In the genomic region with DNA sequence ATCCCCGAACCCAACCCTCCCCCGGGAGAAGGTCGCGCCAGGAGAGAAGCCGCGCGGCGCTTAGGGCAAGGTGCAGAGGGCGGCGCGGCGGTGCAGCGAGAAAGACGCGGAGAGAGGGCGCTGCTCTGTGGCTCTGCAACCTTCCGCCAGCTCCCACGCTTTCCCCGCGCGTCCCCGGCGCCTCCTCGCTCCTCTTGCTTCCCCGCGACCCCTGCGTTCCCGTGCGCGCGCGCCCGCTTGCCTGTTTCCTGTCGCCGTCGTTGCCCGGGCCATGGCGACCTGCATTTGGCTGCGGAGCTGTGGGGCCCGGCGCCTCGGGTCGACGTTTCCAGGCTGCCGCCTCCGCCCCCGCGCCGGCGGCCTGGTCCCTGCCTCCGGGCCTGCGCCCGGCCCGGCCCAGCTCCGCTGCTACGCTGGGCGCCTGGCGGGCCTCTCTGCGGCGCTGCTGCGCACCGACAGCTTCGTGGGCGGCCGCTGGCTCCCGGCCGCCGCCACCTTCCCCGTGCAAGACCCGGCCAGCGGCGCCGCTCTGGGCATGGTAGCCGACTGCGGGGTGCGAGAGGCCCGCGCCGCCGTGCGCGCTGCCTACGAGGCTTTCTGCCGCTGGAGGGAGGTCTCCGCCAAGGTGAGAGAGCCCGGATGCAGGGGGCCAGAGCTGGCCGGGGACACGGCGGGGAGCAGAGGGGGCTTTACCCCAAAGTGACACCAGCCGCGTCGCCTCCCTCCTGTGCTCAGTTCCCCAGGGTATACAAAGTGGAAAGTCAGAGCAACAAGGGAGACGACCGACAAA, we compare ENCODE assay signal across 8 cellular contexts. TPM values are rescaled to one million over a fixed set of nuclear protein-coding genes. Genes with fewer than 3 reads are reported as not detected.
A peak's percentile ranks its signal among the peaks of the same experiment; 100 is the strongest.
DNase-seq lines count a peak whose midpoint lies in the region; ATAC-seq and TF ChIP-seq lines count a peak whose summit lies in the region.

TSS of gene ALDH5A1 (plus strand) at position 244 of the 790 bp plus-strand sequence. CDS start at position 272, 28 bp downstream.

- H3K27me3 ChIP-seq in Peyer's patch (no peaks in the 10 kb centered on the region), neural progenitor cell (peaks cover 36% of the 10 kb centered on the region), stomach smooth muscle (ENCODE audit: control insufficient read depth in 1 of 2, insufficient read depth in 2 of 2, low read length in 2 of 2) (no peaks in the 10 kb centered on the region)

- H3K4me3 ChIP-seq in Peyer's patch (peak within 1 kb of the TSS; percentile 52 to 73 (median 68)), fibroblast of the aortic adventitia (ENCODE audit: low read depth, low read length) (peak within 1 kb of the TSS; percentile 56), neural progenitor cell (peak within 1 kb of the TSS; percentile 61), stomach smooth muscle (ENCODE audit: low read length in 2 of 2) (peak within 1 kb of the TSS; percentile 83 to 89)

- peak within 1 kb of the TSS; percentile 64 to 88 (median 68) for H3K27ac ChIP-seq in Peyer's patch
- H3K27ac ChIP-seq in neural progenitor cell = no peak within 1 kb of the TSS
- H3K27ac ChIP-seq in stomach smooth muscle (ENCODE audit: low read length) = peak within 1 kb of the TSS; percentile 69

- DNase-seq in D341Med (ENCODE audit: low spot score) (peak; percentile 87), HT-29 (ENCODE audit: low spot score) (peak; percentile 48), Peyer's patch (peak; percentile 81 to 90 (median 86)), fibroblast of the aortic adventitia (ENCODE audit: low read depth) (peak; percentile 7), neural progenitor cell (ENCODE audit: low spot score) (peak; percentile 88)
- peak; percentile 63 to 67 for DNase-seq in activated T-helper 1 cell treated with anti-CD3 and anti-CD28 coated beads, Interleukin-2, amount 50 U/mL, for 16 hours (ENCODE audit: low read depth in 1 of 2, low spot score in 1 of 2)

- no peaks in the 10 kb centered on the region for H3K79me2 ChIP-seq in neural progenitor cell (ENCODE audit: low read depth)

- H3K4me1 Mint-ChIP-seq in neural progenitor cell = peaks cover 14% of the 10 kb centered on the region

- peaks cover 6% of the 10 kb centered on the region for H3K9me3 Mint-ChIP-seq in neural progenitor cell

- H3K9me3 ChIP-seq in Peyer's patch = no peaks in the 10 kb centered on the region
- no peaks in the 10 kb centered on the region for H3K9me3 ChIP-seq in neural progenitor cell (ENCODE audit: low read depth)
- H3K9me3 ChIP-seq in stomach smooth muscle (ENCODE audit: control insufficient read depth in 2 of 2, low read length in 2 of 2) = no peaks in the 10 kb centered on the region

- H3K9ac ChIP-seq in neural progenitor cell (peak within 1 kb of the TSS; percentile 64), stomach smooth muscle (ENCODE audit: low read length in 2 of 2) (peak within 1 kb of the TSS; percentile 79)

- peaks cover 9% of the 10 kb centered on the region for H3K27me3 Mint-ChIP-seq in neural progenitor cell (ENCODE audit: insufficient read depth, low read depth)

- peak within 1 kb of the TSS; percentile 87 for H3K4me3 Mint-ChIP-seq in neural progenitor cell

- H2AFZ ChIP-seq in neural progenitor cell (replicated peaks) = peak within 1 kb of the TSS; percentile 93

- H4K20me1 ChIP-seq in neural progenitor cell (ENCODE audit: low read depth) = peaks cover 4% of the 10 kb centered on the region

- no peaks in the 10 kb centered on the region for H3K36me3 ChIP-seq in Peyer's patch
- H3K36me3 ChIP-seq in neural progenitor cell = no peaks in the 10 kb centered on the region
- peaks cover 0 to 4% of the 10 kb centered on the region in 2 donors for H3K36me3 ChIP-seq in stomach smooth muscle (ENCODE audit: control insufficient read depth in 2 of 2, insufficient read depth in 2 of 2, low read length in 2 of 2)

- peak within 1 kb of the TSS; percentile 65 for H3K27ac Mint-ChIP-seq in neural progenitor cell

- H3K36me3 Mint-ChIP-seq in neural progenitor cell = peaks cover 17% of the 10 kb centered on the region

- peak in 1 of 2 donors; percentile 36 for TF ChIP-seq POLR2A in Peyer's patch (IDR thresholded peaks at IDR 0.05)

- H3F3A ChIP-seq in neural progenitor cell (ENCODE audit: low read depth) = peaks cover 34% of the 10 kb centered on the region

- H3K4me1 ChIP-seq in Peyer's patch = peaks cover 0 to 12% (median 4%) of the 10 kb centered on the region in 4 donors
- no peaks in the 10 kb centered on the region for H3K4me1 ChIP-seq in neural progenitor cell
- H3K4me1 ChIP-seq in stomach smooth muscle (ENCODE audit: control insufficient read depth, insufficient read depth, low read length) = peaks cover 18% of the 10 kb centered on the region

- peak within 1 kb of the TSS; percentile 97 for H3K4me2 ChIP-seq in neural progenitor cell

- peak; percentile 66 for ATAC-seq in GM19467 (IDR thresholded peaks at IDR 0.05; ENCODE audit: unreplicated experiment)

- TF ChIP-seq CTCF in Peyer's patch (IDR thresholded peaks at IDR 0.05) (peak in 4 of 6 experiments; percentile 7 to 30 (median 11)), fibroblast of the aortic adventitia (IDR thresholded peaks at IDR 0.05; ENCODE audit: insufficient read depth, low read length) (no peak), neural progenitor cell (IDR thresholded peaks at IDR 0.05) (peak; percentile 29)

RNA-seq across cellular contexts. Expression of gene ALDH5A1, which starts in this region (rescaled TPM):
- 2.3 and 3.8 TPM in 2 replicates for total RNA-seq in HT-29 (2014; rRNA removed; shearing (Covaris generic))
- 10 to 100 TPM in 2 of 4 donors, 1 to 10 TPM in 2; 3.5 to 25.6 (median 8.8) TPM for total RNA-seq in Peyer's patch
- 0.54 and 1.6 TPM in 2 replicates for total RNA-seq in fibroblast of the aortic adventitia (ENCODE audit: low replicate concordance)
- 3.5 and 10.8 TPM in 2 replicates for total RNA-seq in neural progenitor cell (ENCODE audit: low replicate concordance)

Comparison
In these comparisons a context has a peak if more than half of its experiments do, and no peak if none do; other contexts are left out.
1. DNase-seq: peak in every context shown above with its lines; median percentile 88 in neural progenitor cell; 87 in D341Med; 86 in Peyer's patch; 65 in activated T-helper 1 cell treated with anti-CD3 and anti-CD28 coated beads, Interleukin-2, amount 50 U/mL, for 16 hours; 48 in HT-29; 7 in fibroblast of the aortic adventitia.